ENCODE assay signal across 1 cellular context in genomic region chr19:48618278-48618915, GRCh38.
TF ChIP-seq lines count a peak whose summit lies in the region.

No MANE protein-coding gene starts in this region.

TF ChIP-seq in HepG2, 621 proteins besides CTCF, POLR2A, EP300 and RAD21 (continues in another document):
- peak; percentile 91; the same call in 1 of the 2 replicates for TF ChIP-seq KDM5A (IDR thresholded peaks at IDR 0.05; ENCODE audit: borderline replicate concordance, low read length)
- no peak for TF ChIP-seq TBX2 (CRISPR knock-in tag; IDR thresholded peaks at IDR 0.05; ENCODE audit: borderline replicate concordance)
- TF ChIP-seq SAFB2 (CRISPR knock-in tag; IDR thresholded peaks at IDR 0.05; ENCODE audit: borderline replicate concordance, low read depth): no peak
- no peak for TF ChIP-seq ZNF274 (CRISPR knock-in tag; IDR thresholded peaks at IDR 0.05)
- no peak for TF ChIP-seq MED8 (CRISPR knock-in tag; IDR thresholded peaks at IDR 0.05; ENCODE audit: insufficient replicate concordance)
- TF ChIP-seq GZF1 (CRISPR knock-in tag; IDR thresholded peaks at IDR 0.05): no peak
- no peak for TF ChIP-seq ZNF280B (CRISPR knock-in tag; IDR thresholded peaks at IDR 0.05; ENCODE audit: borderline replicate concordance)
- 0 out of 2 replicates have a peak, but pooled peaks have one; percentile 4 for TF ChIP-seq ZNF773 (CRISPR knock-in tag; IDR thresholded peaks at IDR 0.05; ENCODE audit: borderline replicate concordance)
- TF ChIP-seq ZNF576 (CRISPR knock-in tag; IDR thresholded peaks at IDR 0.05): no peak
- TF ChIP-seq ZNF644 (CRISPR knock-in tag; IDR thresholded peaks at IDR 0.05; ENCODE audit: low read depth): no peak
- no peak for TF ChIP-seq ZNF530 (CRISPR knock-in tag; IDR thresholded peaks at IDR 0.05; ENCODE audit: low read depth)
- no peak for TF ChIP-seq DNMT3B (CRISPR knock-in tag; conservative IDR thresholded peaks at IDR 0.05)
- TF ChIP-seq PAWR (CRISPR knock-in tag; IDR thresholded peaks at IDR 0.05; ENCODE audit: borderline replicate concordance): no peak
- no peak for TF ChIP-seq KDM4B (CRISPR knock-in tag; IDR thresholded peaks at IDR 0.05)
- TF ChIP-seq SKIL (CRISPR knock-in tag; IDR thresholded peaks at IDR 0.05; ENCODE audit: borderline replicate concordance): no peak
- TF ChIP-seq ERF (CRISPR knock-in tag; IDR thresholded peaks at IDR 0.05): no peak
- TF ChIP-seq MXD4 (CRISPR knock-in tag; IDR thresholded peaks at IDR 0.05): no peak
- TF ChIP-seq HNF1A (IDR thresholded peaks at IDR 0.05; ENCODE audit: low read depth): no peak
- TF ChIP-seq HNF1A (CRISPR knock-in tag; IDR thresholded peaks at IDR 0.05; ENCODE audit: borderline replicate concordance): no peak
- TF ChIP-seq ZNF891 (CRISPR knock-in tag; IDR thresholded peaks at IDR 0.05): no peak
- TF ChIP-seq ZBTB34 (CRISPR knock-in tag; IDR thresholded peaks at IDR 0.05): no peak
- TF ChIP-seq HINFP (CRISPR knock-in tag; IDR thresholded peaks at IDR 0.05; ENCODE audit: low read depth): no peak
- TF ChIP-seq ZNF441 (CRISPR knock-in tag; IDR thresholded peaks at IDR 0.05; ENCODE audit: borderline replicate concordance): no peak
- no peak for TF ChIP-seq IKZF5 (CRISPR knock-in tag; IDR thresholded peaks at IDR 0.05)
- no peak for TF ChIP-seq KLF6 (CRISPR knock-in tag; IDR thresholded peaks at IDR 0.05)
- no peak for TF ChIP-seq ZFAT (CRISPR knock-in tag; conservative IDR thresholded peaks at IDR 0.05)
- peak; percentile 11; the same call in 1 of the 2 replicates for TF ChIP-seq NR2F2 (IDR thresholded peaks at IDR 0.05; ENCODE audit: borderline replicate concordance, low read depth)
- 0 out of 4 replicates have a peak, but pooled peaks of 1 of the 2 experiments have one; percentile 27 for TF ChIP-seq NR2F1 (CRISPR knock-in tag; IDR thresholded peaks at IDR 0.05)
- TF ChIP-seq MBD4 (IDR thresholded peaks at IDR 0.05; ENCODE audit: borderline replicate concordance, low read length): no peak
- no peak for TF ChIP-seq PRDM10 (CRISPR knock-in tag; IDR thresholded peaks at IDR 0.05; ENCODE audit: low read depth)
- no peak for TF ChIP-seq ZNF281 (CRISPR knock-in tag; IDR thresholded peaks at IDR 0.05; ENCODE audit: borderline replicate concordance)
- TF ChIP-seq MEF2D (CRISPR knock-in tag; IDR thresholded peaks at IDR 0.05): no peak
- TF ChIP-seq ZNF703 (CRISPR knock-in tag; IDR thresholded peaks at IDR 0.05; ENCODE audit: borderline replicate concordance): no peak
